ENCODE assay signal across 9 cellular contexts in genomic region chr17:49952209-49952911, GRCh38. TPM values are rescaled to one million over a fixed set of nuclear protein-coding genes. Genes with fewer than 3 reads are reported as not detected.
DNase-seq lines count a peak whose midpoint lies in the region; ATAC-seq, FAIRE-seq and TF ChIP-seq lines count a peak whose summit lies in the region.
"Had no signal": no experiment of that assay in that cellular context is flagged by ENCODE, and none has a peak within 500 bp of the region (broad histone marks: within the 10 kb centered on the region; RNA-seq: fewer than 3 reads in every experiment).

No MANE protein-coding gene starts in this region.

- H3F3A ChIP-seq in DOHH2 (ENCODE audit: control insufficient read depth, insufficient read depth), result no peaks in the 10 kb centered on the region

- no peaks in the 10 kb centered on the region for H4K20me1 ChIP-seq in DOHH2 (ENCODE audit: control insufficient read depth, insufficient read depth, low read depth, low read length)

- no peak overlapping the region for H3K27ac ChIP-seq in DOHH2 (ENCODE audit: low read depth, low read length)
- H3K27ac ChIP-seq in foreskin keratinocyte, result no peak overlapping the region

- H3K9me3 ChIP-seq in DOHH2 (ENCODE audit: control insufficient read depth, insufficient read depth, low read length), result no peaks in the 10 kb centered on the region

- H3K79me2 ChIP-seq in DOHH2 (ENCODE audit: control insufficient read depth, low read length), result no peaks in the 10 kb centered on the region

- FAIRE-seq in urothelium cell line (lab: Jason Lieb, UNC), result peak; percentile 53

- H3K27me3 ChIP-seq in DOHH2 (ENCODE audit: control insufficient read depth, low read length), result peaks cover 5% of the 10 kb centered on the region; the same call in 1 of the 2 replicates
- H3K27me3 ChIP-seq in foreskin keratinocyte, result peaks cover 38% of the 10 kb centered on the region

- no peak overlapping the region for H3K4me3 ChIP-seq in DOHH2 (ENCODE audit: low read length)

- TF ChIP-seq CTCF in DOHH2 (IDR thresholded peaks at IDR 0.05; ENCODE audit: low read depth, low read length, poor library complexity, severe bottlenecking), result peak; percentile 98
- TF ChIP-seq CTCF in foreskin keratinocyte (conservative IDR thresholded peaks at IDR 0.05), result peak; percentile 95
- TF ChIP-seq CTCF in progenitor cell of endocrine pancreas (IDR thresholded peaks at IDR 0.05; ENCODE audit: unreplicated experiment), result peak; percentile 96

- peak; percentile 86 to 93 for DNase-seq in Kasumi-1 (lab: John Stamatoyannopoulos, UW)
- DNase-seq in RPMI7951 (ENCODE audit: low read depth), result peak; percentile 53
- peak; percentile 58 to 71 for DNase-seq in activated T-helper 1 cell treated with anti-CD3 and anti-CD28 coated beads, Interleukin-2, amount 50 U/mL, for 16 hours (ENCODE audit: low read depth in 1 of 2, low spot score in 1 of 2)
- peak; percentile 33 to 65 for DNase-seq in foreskin keratinocyte
- DNase-seq in progenitor cell of endocrine pancreas (ENCODE audit: low spot score, unreplicated experiment), result peak; percentile 89
- DNase-seq in urothelium cell line (ENCODE audit: low spot score), result peak; percentile 84

- peaks cover 62% of the 10 kb centered on the region for H3K27me3 Mint-ChIP-seq in progenitor cell of endocrine pancreas

- H3K9me3 Mint-ChIP-seq in progenitor cell of endocrine pancreas (ENCODE audit: low read depth), result no peaks in the 10 kb centered on the region
- H3K9me3 Mint-ChIP-seq: dendritic cell treated with granulocyte-macrophage colony-stimulating factor and Interleukin-4, amounts not matched to agents 40 ng/mL and 50 ng/mL, for 4 days had no signal

- ATAC-seq in foreskin keratinocyte (peak; percentile 81), GM21723 (IDR thresholded peaks at IDR 0.05; ENCODE audit: unreplicated experiment) (no peak)

- H3K27ac Mint-ChIP-seq in progenitor cell of endocrine pancreas, result no peak overlapping the region
- H3K27ac Mint-ChIP-seq: dendritic cell treated with granulocyte-macrophage colony-stimulating factor and Interleukin-4, amounts not matched to agents 40 ng/mL and 50 ng/mL, for 4 days had no signal

- no peak overlapping the region for H3K4me2 ChIP-seq in DOHH2 (ENCODE audit: low read length)

- no peaks in the 10 kb centered on the region for H3K36me3 Mint-ChIP-seq in progenitor cell of endocrine pancreas (ENCODE audit: insufficient read depth)

- H3K4me1 ChIP-seq in DOHH2 (ENCODE audit: control insufficient read depth, low read length) (no peaks in the 10 kb centered on the region), foreskin keratinocyte (no peaks in the 10 kb centered on the region)

- H3K4me1 Mint-ChIP-seq in progenitor cell of endocrine pancreas (ENCODE audit: low read depth), result peaks cover 1% of the 10 kb centered on the region

- no peak overlapping the region for H3K4me3 Mint-ChIP-seq in progenitor cell of endocrine pancreas (ENCODE audit: low read depth)
- H3K4me3 Mint-ChIP-seq: dendritic cell treated with granulocyte-macrophage colony-stimulating factor and Interleukin-4, amounts not matched to agents 40 ng/mL and 50 ng/mL, for 4 days had no signal

- H3K9me2 ChIP-seq in DOHH2 (replicated peaks; ENCODE audit: control insufficient read depth, low read length), result no peaks in the 10 kb centered on the region

- H3K36me3 ChIP-seq in DOHH2 (ENCODE audit: control insufficient read depth, low read length), result no peaks in the 10 kb centered on the region

RNA-seq across cellular contexts. Expression of gene DLX4, which starts 16.6 kb away (rescaled TPM):
- not detected in 2 replicates for total RNA-seq in RPMI7951 (2014; rRNA removed; shearing (Covaris generic))
- total RNA-seq in foreskin keratinocyte (0.14 TPM in 1 of 2 replicates, not detected in the other), progenitor cell of endocrine pancreas (1.9 and 2.4 TPM in 2 replicates)
- 0.19 and 0.23 TPM in 2 replicates for polyA plus RNA-seq in foreskin keratinocyte

RNA-seq across cellular contexts. Expression of gene DLX3, which starts 42.7 kb away (rescaled TPM):
- not detected in 2 replicates for total RNA-seq in RPMI7951 (2014; rRNA removed; shearing (Covaris generic))
- 1.2 and 1.3 TPM in 2 replicates for total RNA-seq in foreskin keratinocyte
- 1.7 and 1.9 TPM in 2 replicates for polyA plus RNA-seq in foreskin keratinocyte
- total RNA-seq in progenitor cell of endocrine pancreas, result 1.5 and 1.8 TPM in 2 replicates
